Comparison of ENCODE assay signal across 6 cellular contexts in genomic region chr2:38957972-38958371, GRCh38.
"Had no signal": no experiment of that assay in that cellular context is flagged by ENCODE, and none has a peak within 500 bp of the region (broad histone marks: within the 10 kb centered on the region; RNA-seq: fewer than 3 reads in every experiment).

No MANE protein-coding gene starts in this region.

- H3K4me3 ChIP-seq: GM23338, K562 had no signal

- ATAC-seq: GM23338, K562 had no signal

- H3K4me1 Mint-ChIP-seq: GM23338, H9 had no signal

- H3K4me2 ChIP-seq: GM23338 had no signal

- H3K27ac Mint-ChIP-seq: GM23338, H9, HFFc6 had no signal

- H3K4me3 Mint-ChIP-seq: GM23338, H9, HFFc6 had no signal

- H2AFZ ChIP-seq: GM23338 had no signal

- H3K9me3 Mint-ChIP-seq: H9, HFFc6 had no signal

- DNase-seq: H9, HCEC 1CT, HFFc6, IMR-90 had no signal
